ENCODE assay signal across 8 cellular contexts in the genomic region with DNA sequence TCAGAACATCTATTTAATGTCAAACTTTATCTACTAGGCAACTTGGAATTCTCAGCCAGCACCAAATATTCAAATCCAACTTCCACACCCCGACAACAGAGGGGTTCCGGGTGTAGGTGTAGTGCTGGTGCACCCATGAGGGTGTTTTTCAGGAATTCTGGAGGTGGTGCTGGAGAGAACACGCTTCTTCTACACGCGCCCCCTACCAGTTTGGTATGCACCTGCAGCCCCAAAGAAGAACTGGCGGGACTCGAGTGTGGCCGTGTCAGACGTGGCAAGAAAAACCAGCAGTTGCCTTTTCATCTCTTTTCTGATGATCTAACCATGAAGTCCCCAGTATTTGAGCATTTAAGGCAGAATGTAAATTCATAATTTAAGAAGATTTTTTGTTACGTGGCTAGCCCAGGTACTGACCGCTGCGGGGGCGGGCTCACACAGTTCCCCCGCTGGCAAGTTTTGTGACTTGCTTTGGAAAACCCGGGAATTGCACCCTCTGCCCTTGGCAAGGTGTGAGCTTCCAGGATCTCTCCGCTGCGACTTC. TPM values are rescaled to one million over a fixed set of nuclear protein-coding genes. Genes with fewer than 3 reads are reported as not detected.
DNase-seq lines count a peak whose midpoint lies in the region; ATAC-seq and TF ChIP-seq lines count a peak whose summit lies in the region.

No MANE protein-coding gene starts in this region.

- peak overlapping the region; percentile 66 for H3K4me3 ChIP-seq in AG04450 (ENCODE audit: low read depth, low read length)
- H3K4me3 ChIP-seq in right lobe of liver, result peak overlapping the region; percentile 70 to 77 (median 70)

- no peak for TF ChIP-seq POLR2A in right lobe of liver (IDR thresholded peaks at IDR 0.05)

- H3K36me3 ChIP-seq in right lobe of liver, result no peaks in the 10 kb centered on the region

- H3K27ac ChIP-seq in AG04450 (ENCODE audit: low read depth, low read length) (no peak overlapping the region), right lobe of liver (peak overlapping the region; percentile 80 to 93 (median 88))

- 1% methylated on average over 12 of the region's 17 CpGs for WGBS in right lobe of liver (ENCODE audit: insufficient coverage, low coverage, low lambda C conversion rate, missing lambda C conversion rate)

- CTCF ChIA-PET in AG04450 (lab: Charles Lee), result interaction anchor here (0.6 to 4.0 kb wide), 3 partner anchors 15 to 117 kb away, joined by 3 to 24 read pairs (median 3); partner anchors contain the start of gene RWDD3

- intact Hi-C loops in right lobe of liver (cut with DNase I), result no loop called here

- DNase-seq in AG04450 (ENCODE audit: low read depth, low spot score) (no peak), NCI-H345 treated with DMSO at 0.1 percent for 48 hours (lab: John Stamatoyannopoulos, UW; ENCODE audit: unreplicated experiment) (peak; percentile 90), dermis blood vessel endothelial cell (peak; percentile 58), right lobe of liver (peak; percentile 65 to 84 (median 81))
- peak; percentile 36 to 56 for DNase-seq in activated CD4-positive, alpha-beta T cell treated with anti-CD3 and anti-CD28 coated beads for 4 hours
- DNase-seq in stimulated activated CD4-positive, alpha-beta T cell treated with anti-CD3 and anti-CD28 coated beads, Interleukin-4, amount 100 ng/mL, for 48 hours (ENCODE audit: low read depth in 2 of 2), result peak; percentile 28 to 35

- TF ChIP-seq CTCF in AG04450 (IDR thresholded peaks at IDR 0.05; ENCODE audit: low read depth, low read length) (peak; percentile 49), right lobe of liver (IDR thresholded peaks at IDR 0.05) (peak; percentile 59 to 69 (median 61))

- ATAC-seq in GM18909 (IDR thresholded peaks at IDR 0.05; ENCODE audit: poor library complexity, unreplicated experiment) (peak; percentile 70), HG03196 (IDR thresholded peaks at IDR 0.05; ENCODE audit: unreplicated experiment) (peak; percentile 62), right lobe of liver (peak; percentile 74 to 84 (median 75))

- peaks cover 0 to 28% (median 10%) of the 10 kb centered on the region in 4 donors for H3K4me1 ChIP-seq in right lobe of liver

- no peaks in the 10 kb centered on the region for H3K9me3 ChIP-seq in AG04450 (ENCODE audit: control insufficient read depth, insufficient read depth, low read length)
- peaks cover 0 to 2% (median 0%) of the 10 kb centered on the region in 4 donors for H3K9me3 ChIP-seq in right lobe of liver

- peaks cover 35% of the 10 kb centered on the region for H3K27me3 ChIP-seq in AG04450 (ENCODE audit: control insufficient read depth, insufficient read depth, low read length)
- no peaks in the 10 kb centered on the region for H3K27me3 ChIP-seq in right lobe of liver

- POLR2A ChIA-PET in AG04450 (lab: Yijun Ruan, JAX), result no interaction called here

RNA-seq across cellular contexts. Expression of gene TLCD4, which starts 0.4 kb away (rescaled TPM):
- 0.51 and 0.98 TPM in 2 replicates for polyA plus RNA-seq in AG04450 (2011; rRNA removed)
- polyA minus RNA-seq in AG04450 (2011; rRNA and poly(A)+ RNA removed), result 0.28 and 0.52 TPM in 2 replicates
- total RNA-seq in dermis blood vessel endothelial cell, result 0.09 and 0.34 TPM in 2 replicates
- total RNA-seq in right lobe of liver, result 100 to 1,000 TPM in 3 of 6 experiments, 10 to 100 TPM in 3; 45.6 to 181 (median 106) TPM

RNA-seq across cellular contexts. Expression of gene ALG14, which starts 44.0 kb away (rescaled TPM):
- polyA plus RNA-seq in AG04450 (2011; rRNA removed), result 2.6 and 3.1 TPM in 2 replicates
- polyA minus RNA-seq in AG04450 (2011; rRNA and poly(A)+ RNA removed), result 3.8 and 5.6 TPM in 2 replicates
- 1.0 and 2.2 TPM in 2 replicates for total RNA-seq in dermis blood vessel endothelial cell
- total RNA-seq in right lobe of liver, result 1 to 10 TPM; 1.5 to 8.3 (median 5.0) TPM

Comparison
In these comparisons a context has a peak if more than half of its experiments do, and no peak if none do; other contexts are left out.
1. RNA of gene TLCD4, which starts 0.4 kb away (total RNA-seq): 45.6 to 181 TPM in right lobe of liver; 0.09 to 0.34 TPM in dermis blood vessel endothelial cell; every median in the first group is over 10 times any median in the second.
2. Peak in every context shown above with its lines, with median percentiles within 50 percentile points of each other: ATAC-seq.